Comparison of ENCODE assay signal across 18 cellular contexts in the genomic region with DNA sequence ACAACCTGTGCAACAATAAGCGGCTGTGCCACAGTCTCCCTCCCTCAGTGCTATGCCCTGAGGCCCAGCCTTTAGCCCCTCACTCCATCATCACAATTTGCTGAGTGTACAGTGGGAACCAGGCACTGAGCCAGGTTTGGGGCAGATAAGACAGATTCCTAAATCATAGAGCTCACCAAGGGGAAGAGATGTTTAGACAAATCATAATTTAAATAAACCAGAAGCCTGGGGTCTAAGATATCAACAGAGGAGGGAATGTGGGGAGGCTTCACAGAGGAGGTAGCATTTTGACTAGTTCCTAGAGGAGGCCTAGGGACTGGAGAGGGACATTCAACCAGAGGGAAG.
DNase-seq lines count a peak whose midpoint lies in the region; ATAC-seq and TF ChIP-seq lines count a peak whose summit lies in the region.
"Had no signal": no experiment of that assay in that cellular context is flagged by ENCODE, and none has a peak within 500 bp of the region (broad histone marks: within the 10 kb centered on the region; RNA-seq: fewer than 3 reads in every experiment).

No MANE protein-coding gene starts in this region.

- H3K36me3 ChIP-seq in liver (ENCODE audit: control insufficient read depth in 4 of 4, insufficient read depth in 3 of 4, low read depth in 1 of 4, low read length in 3 of 4) = peaks cover 0 to 37% (median 7%) of the 10 kb centered on the region in 4 donors
- H3K36me3 ChIP-seq in right lobe of liver = peaks cover 0 to 2% (median 0%) of the 10 kb centered on the region in 4 donors
- H3K36me3 ChIP-seq in ascending aorta = no peaks in the 10 kb centered on the region

- TF ChIP-seq CTCF in liver (IDR thresholded peaks at IDR 0.05; ENCODE audit: low read depth, low read length, missing input control) = no peak
- TF ChIP-seq CTCF in right lobe of liver (IDR thresholded peaks at IDR 0.05) = no peak
- TF ChIP-seq CTCF in ascending aorta (IDR thresholded peaks at IDR 0.05) = no peak
- no peak for TF ChIP-seq CTCF in fibroblast of villous mesenchyme (IDR thresholded peaks at IDR 0.05; ENCODE audit: insufficient read depth, low read depth, low read length)

- DNase-seq in right lobe of liver = no peak
- DNase-seq in ascending aorta (ENCODE audit: low spot score in 2 of 2) = no peak
- peak; percentile 85 for DNase-seq in fibroblast of villous mesenchyme (ENCODE audit: low read depth)
- no peak for DNase-seq in amniotic stem cell (lab: John Stamatoyannopoulos, UW)
- DNase-seq in HuH-7.5 (ENCODE audit: low spot score) = no peak
- DNase-seq: CD8-positive, alpha-beta memory T cell; DMS79 treated with DMSO at 0.1 percent for 48 hours; GF-D8; GM23248; NCI-H1436; NCI-H2029 treated with DMSO at 0.1 percent for 48 hours; NCI-H510A treated with DMSO at 0.1 percent for 48 hours had no signal

- H3K27ac ChIP-seq in liver (ENCODE audit: low read depth in 1 of 2, low read length in 2 of 2) (peak overlapping the region in 1 of 2 donors; percentile 26), right lobe of liver (no peak overlapping the region), ascending aorta (peak overlapping the region; percentile 49 to 68)
- H3K27ac ChIP-seq: BLaER1 treated with 17β-estradiol and CSF1 and Interleukin-3, amounts not matched to agents 10 nM and 100 nM; GM23248; KMS-11 had no signal

- H3K4me1 ChIP-seq in liver (ENCODE audit: control insufficient read depth in 4 of 4, insufficient read depth in 4 of 4, low read length in 3 of 4) (no peaks in the 10 kb centered on the region), right lobe of liver (no peaks in the 10 kb centered on the region), ascending aorta (peaks cover 12 to 28% of the 10 kb centered on the region in 2 donors)

- no peak for ATAC-seq in right lobe of liver
- no peak for ATAC-seq in HG02973 (IDR thresholded peaks at IDR 0.05; ENCODE audit: unreplicated experiment)
- no peak for ATAC-seq in HG03196 (IDR thresholded peaks at IDR 0.05; ENCODE audit: unreplicated experiment)
- ATAC-seq: HCT116 had no signal

- no peak overlapping the region for H3K9ac ChIP-seq in liver (ENCODE audit: low read depth in 1 of 2, low read length in 2 of 2)
- H3K9ac ChIP-seq: BLaER1 treated with 17β-estradiol and CSF1 and Interleukin-3, amounts not matched to agents 10 nM and 100 nM; GM23248; KMS-11 had no signal

- TF ChIP-seq RAD21 in liver (IDR thresholded peaks at IDR 0.05) = no peak

- 80% methylated on average over 1 of the region's 1 CpG for WGBS in liver
- 67% methylated on average over 1 of the region's 1 CpG for WGBS in right lobe of liver (ENCODE audit: insufficient coverage, low coverage, low lambda C conversion rate, missing lambda C conversion rate)

- intact Hi-C loops in right lobe of liver (cut with DNase I) = no loop called here
- intact Hi-C loops in ascending aorta (cut with DNase I) = no loop called here

- H3K27me3 ChIP-seq in liver (ENCODE audit: control insufficient read depth in 4 of 4, insufficient read depth in 4 of 4, low read length in 3 of 4) (no peaks in the 10 kb centered on the region), right lobe of liver (no peaks in the 10 kb centered on the region), ascending aorta (no peaks in the 10 kb centered on the region)
- H3K27me3 ChIP-seq: BLaER1 treated with 17β-estradiol and CSF1 and Interleukin-3, amounts not matched to agents 10 nM and 100 nM had no signal

- no peak for TF ChIP-seq POLR2A in right lobe of liver (IDR thresholded peaks at IDR 0.05)

- H3K4me3 ChIP-seq in liver (ENCODE audit: low read depth in 1 of 3, low read length in 3 of 3) = no peak overlapping the region
- no peak overlapping the region for H3K4me3 ChIP-seq in right lobe of liver
- H3K4me3 ChIP-seq in ascending aorta = no peak overlapping the region
- H3K4me3 ChIP-seq in fibroblast of villous mesenchyme (ENCODE audit: low read depth, low read length) = no peak overlapping the region
- H3K4me3 ChIP-seq: BLaER1 treated with 17β-estradiol and CSF1 and Interleukin-3, amounts not matched to agents 10 nM and 100 nM; GM23248 had no signal

- no peaks in the 10 kb centered on the region for H3K9me3 ChIP-seq in liver (ENCODE audit: control insufficient read depth in 4 of 4, low read length in 3 of 4)
- H3K9me3 ChIP-seq in right lobe of liver = no peaks in the 10 kb centered on the region
- no peaks in the 10 kb centered on the region for H3K9me3 ChIP-seq in ascending aorta
- H3K9me3 ChIP-seq: BLaER1 treated with 17β-estradiol and CSF1 and Interleukin-3, amounts not matched to agents 10 nM and 100 nM had no signal

TF ChIP-seq in liver, 16 proteins besides CTCF, POLR2A, EP300 and RAD21:
- TF ChIP-seq NR2F2 (IDR thresholded peaks at IDR 0.05) (peak; percentile 36), GABPA (IDR thresholded peaks at IDR 0.05 in 1 of 2, conservative IDR thresholded peaks at IDR 0.05 in 1 of 2) (no peak)

Comparison
In these comparisons a context has a peak if more than half of its experiments do, and no peak if none do; other contexts are left out.
1. H3K27ac ChIP-seq: peak in ascending aorta (2 of 2); none in right lobe of liver (0 of 3).